ENCODE assay signal across 10 cellular contexts in the genomic region with DNA sequence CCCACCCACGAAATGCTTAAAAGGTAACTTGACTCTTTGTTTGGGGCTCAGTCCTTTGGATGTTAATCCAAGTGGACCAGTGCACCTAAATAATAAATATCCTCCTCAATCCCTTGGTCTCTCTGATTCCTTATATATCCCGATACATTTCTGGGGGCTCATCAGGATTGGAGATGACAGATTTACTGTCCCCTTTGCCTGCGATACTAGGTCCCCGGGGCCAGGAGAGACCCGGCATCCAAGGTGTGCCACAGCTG. TPM values are rescaled to one million over a fixed set of nuclear protein-coding genes. Genes with fewer than 3 reads are reported as not detected.
DNase-seq lines count a peak whose midpoint lies in the region; ATAC-seq and TF ChIP-seq lines count a peak whose summit lies in the region.
"Had no signal": no experiment of that assay in that cellular context is flagged by ENCODE, and none has a peak within 500 bp of the region (broad histone marks: within the 10 kb centered on the region; RNA-seq: fewer than 3 reads in every experiment).

No MANE protein-coding gene starts in this region.

- peak overlapping the region; percentile 60 for H3K4me3 ChIP-seq in CD8-positive, alpha-beta T cell (ENCODE audit: low read depth, low read length)
- H3K4me3 ChIP-seq in NT2/D1 (ENCODE audit: insufficient read length, low read depth) (peak overlapping the region; percentile 12), esophagus squamous epithelium (peak overlapping the region; percentile 44 to 70 (median 59)), psoas muscle (peak overlapping the region; percentile 78)

- intact Hi-C loops in CD8-positive, alpha-beta T cell (cut with DNase I, micrococcal nuclease) = loop anchor here (5.0 to 10.0 kb wide), 4 partner anchors 151 to 609 kb away; a partner anchor contains a TSS
- intact Hi-C loops in esophagus squamous epithelium (cut with DNase I) (no loop called here), psoas muscle (cut with DNase I) (loop anchor here in 1 of 2 donors (10.0 kb wide), 2 partner anchors 139 to 1669 kb away; a partner anchor contains a TSS), left colon (cut with DNase I, micrococcal nuclease) (no loop called here)

- H3K27me3 Mint-ChIP-seq in CD8-positive, alpha-beta T cell (ENCODE audit: low read depth) = no peaks in the 10 kb centered on the region

- H3K9me3 Mint-ChIP-seq in CD8-positive, alpha-beta T cell = peaks cover 4% of the 10 kb centered on the region
- H3K9me3 Mint-ChIP-seq in stimulated activated effector memory CD8-positive, alpha-beta T cell treated with anti-CD3 and anti-CD28 coated beads, Interleukin-12 subunit alpha, Interleukin-12 subunit beta, amount 100 ng/mL, for 72 hours = peaks cover 3% of the 10 kb centered on the region

- 31 to 39% methylated on average over 4 to 5 of the region's 5 CpGs for WGBS in esophagus squamous epithelium, 2 donors
- 29 to 50% (median 39%) methylated on average over 5 of the region's 5 CpGs for WGBS in psoas muscle, 3 donors

- TF ChIP-seq POLR2A in esophagus squamous epithelium (IDR thresholded peaks at IDR 0.05) = no peak

- H3K4me1 ChIP-seq in CD8-positive, alpha-beta T cell (ENCODE audit: insufficient read depth, low read length) = peaks cover 79% of the 10 kb centered on the region
- peaks cover 18% of the 10 kb centered on the region for H3K4me1 ChIP-seq in NT2/D1 (ENCODE audit: insufficient read depth, insufficient read length)
- peaks cover 9 to 67% (median 19%) of the 10 kb centered on the region in 3 donors for H3K4me1 ChIP-seq in esophagus squamous epithelium
- H3K4me1 ChIP-seq in psoas muscle = peaks cover 23% of the 10 kb centered on the region

- no peaks in the 10 kb centered on the region for H3K27me3 ChIP-seq in CD8-positive, alpha-beta T cell (ENCODE audit: insufficient read depth, low read length)
- H3K27me3 ChIP-seq in NT2/D1 (ENCODE audit: insufficient read depth, insufficient read length) (no peaks in the 10 kb centered on the region), esophagus squamous epithelium (no peaks in the 10 kb centered on the region), psoas muscle (ENCODE audit: insufficient read depth in 3 of 3, low read length in 2 of 3) (no peaks in the 10 kb centered on the region)

- H3K36me3 ChIP-seq in CD8-positive, alpha-beta T cell (ENCODE audit: insufficient read depth, low read length) = peaks cover 12% of the 10 kb centered on the region
- H3K36me3 ChIP-seq in NT2/D1 (ENCODE audit: insufficient read depth, insufficient read length, low read length) (no peaks in the 10 kb centered on the region), esophagus squamous epithelium (no peaks in the 10 kb centered on the region), psoas muscle (ENCODE audit: insufficient read depth in 1 of 2, low read depth in 1 of 2) (no peaks in the 10 kb centered on the region)

- H3K27ac ChIP-seq in CD8-positive, alpha-beta T cell (ENCODE audit: low read depth, low read length) = peak overlapping the region; percentile 71
- H3K27ac ChIP-seq in esophagus squamous epithelium = peak overlapping the region; percentile 90 to 97 (median 94)
- peak overlapping the region; percentile 87 for H3K27ac ChIP-seq in psoas muscle

- ATAC-seq in CD8-positive, alpha-beta T cell = no peak
- ATAC-seq in psoas muscle (no peak), HG03442 (IDR thresholded peaks at IDR 0.05; ENCODE audit: unreplicated experiment) (no peak), left colon (no peak)
- ATAC-seq in stimulated activated effector memory CD8-positive, alpha-beta T cell treated with anti-CD3 and anti-CD28 coated beads, Interleukin-12 subunit alpha, Interleukin-12 subunit beta, amount 100 ng/mL, for 72 hours = no peak

- POLR2A ChIA-PET in CD8-positive, alpha-beta T cell (lab: Charles Lee) = interaction anchor here (0.8 to 5.5 kb wide), 5 partner anchors 8 to 195 kb away, joined by 3 to 43 read pairs (median 4); no protein-coding TSS in a partner anchor

- TF ChIP-seq CTCF in CD8-positive, alpha-beta T cell (IDR thresholded peaks at IDR 0.05) = no peak
- TF ChIP-seq CTCF in esophagus squamous epithelium (IDR thresholded peaks at IDR 0.05) = no peak
- TF ChIP-seq CTCF in psoas muscle (IDR thresholded peaks at IDR 0.05) = no peak

- no peak overlapping the region for H3K4me3 Mint-ChIP-seq in CD8-positive, alpha-beta T cell
- no peak overlapping the region for H3K4me3 Mint-ChIP-seq in stimulated activated effector memory CD8-positive, alpha-beta T cell treated with anti-CD3 and anti-CD28 coated beads, Interleukin-12 subunit alpha, Interleukin-12 subunit beta, amount 100 ng/mL, for 72 hours
- H3K4me3 Mint-ChIP-seq: activated B cell treated with CpG ODN at 0.5 μM for 24 hours had no signal

- no peaks in the 10 kb centered on the region for H3K9me3 ChIP-seq in CD8-positive, alpha-beta T cell (ENCODE audit: low read length)
- H3K9me3 ChIP-seq in NT2/D1 (ENCODE audit: insufficient read depth, low read length) = peaks cover 29% of the 10 kb centered on the region; the same call in 1 of the 2 replicates
- no peaks in the 10 kb centered on the region for H3K9me3 ChIP-seq in esophagus squamous epithelium
- no peaks in the 10 kb centered on the region for H3K9me3 ChIP-seq in psoas muscle

- peaks cover 39% of the 10 kb centered on the region for H3K4me1 Mint-ChIP-seq in CD8-positive, alpha-beta T cell (ENCODE audit: low read depth)
- H3K4me1 Mint-ChIP-seq in stimulated activated effector memory CD8-positive, alpha-beta T cell treated with anti-CD3 and anti-CD28 coated beads, Interleukin-12 subunit alpha, Interleukin-12 subunit beta, amount 100 ng/mL, for 72 hours = peaks cover 26% of the 10 kb centered on the region

- peaks cover 47% of the 10 kb centered on the region for H3K36me3 Mint-ChIP-seq in CD8-positive, alpha-beta T cell
- peaks cover 32% of the 10 kb centered on the region for H3K36me3 Mint-ChIP-seq in stimulated activated effector memory CD8-positive, alpha-beta T cell treated with anti-CD3 and anti-CD28 coated beads, Interleukin-12 subunit alpha, Interleukin-12 subunit beta, amount 100 ng/mL, for 72 hours

- CTCF ChIA-PET in CD8-positive, alpha-beta T cell (lab: Charles Lee) = no interaction called here

- H3K27ac Mint-ChIP-seq in CD8-positive, alpha-beta T cell = no peak overlapping the region
- no peak overlapping the region for H3K27ac Mint-ChIP-seq in stimulated activated effector memory CD8-positive, alpha-beta T cell treated with anti-CD3 and anti-CD28 coated beads, Interleukin-12 subunit alpha, Interleukin-12 subunit beta, amount 100 ng/mL, for 72 hours
- H3K27ac Mint-ChIP-seq: activated B cell treated with CpG ODN at 0.5 μM for 24 hours had no signal

- H3K9ac ChIP-seq in NT2/D1 (ENCODE audit: insufficient read length, low read depth) = peak overlapping the region; percentile 71

- no peak for DNase-seq in CD8-positive, alpha-beta T cell
- DNase-seq in NT2/D1 (ENCODE audit: low read depth, low spot score) (no peak), esophagus squamous epithelium (lab: John Stamatoyannopoulos, UW) (no peak), psoas muscle (no peak), cerebellar nuclear complex (lab: John Stamatoyannopoulos, UW) (no peak), left colon (no peak)
- no peak for DNase-seq in stimulated activated effector memory CD8-positive, alpha-beta T cell treated with anti-CD3 and anti-CD28 coated beads, Interleukin-12 subunit alpha, Interleukin-12 subunit beta, amount 100 ng/mL, for 72 hours (ENCODE audit: low spot score in 2 of 2)
- DNase-seq: NCI-H446 had no signal

RNA-seq across cellular contexts. Expression of a gene that starts 26.2 kb away (rescaled TPM):
- total RNA-seq in CD8-positive, alpha-beta T cell = 100 to 1,000 TPM; 238 to 242 TPM
- 10 to 100 TPM in 1 of 4 donors, 1 to 10 TPM in 2, not detected in 1; 1.6 to 10.7 (median 1.9) TPM for total RNA-seq in esophagus squamous epithelium
- total RNA-seq in psoas muscle = under 1 TPM in 3 of 4 donors, not detected in 1; 0.28 to 0.47 (median 0.34) TPM
- polyA plus RNA-seq in psoas muscle = under 1 TPM; 0.09 to 0.55 (median 0.25) TPM
- 1 to 10 TPM in 1 of 2 donors, under 1 TPM in 1; 0.92 to 1.9 TPM for total RNA-seq in left colon

RNA-seq across cellular contexts. Expression of a gene that starts 46.0 kb away (rescaled TPM):
- total RNA-seq in CD8-positive, alpha-beta T cell = 10 to 100 TPM; 14.3 to 16.0 TPM
- total RNA-seq in esophagus squamous epithelium (1 to 10 TPM in 2 of 4 donors, not detected in 2; 1.0 to 4.2 TPM), psoas muscle (not detected), left colon (under 1 TPM in 1 of 2 donors, not detected in 1; 0.46 TPM)
- polyA plus RNA-seq in psoas muscle = under 1 TPM in 1 of 3 donors, not detected in 2; 0.23 TPM
- total RNA-seq: activated B cell treated with CpG ODN at 0.5 μM for 24 hours had no signal

RNA-seq across cellular contexts. Expression of a gene that starts 55.9 kb away (rescaled TPM):
- 10 to 100 TPM; 12.3 to 13.1 TPM for total RNA-seq in CD8-positive, alpha-beta T cell
- total RNA-seq in esophagus squamous epithelium (1 to 10 TPM in 3 of 4 donors, under 1 TPM in 1; 0.92 to 2.3 (median 1.6) TPM), psoas muscle (1 to 10 TPM in 1 of 4 donors, under 1 TPM in 3; 0.17 to 1.1 (median 0.49) TPM), left colon (1 to 10 TPM in 1 of 2 donors, under 1 TPM in 1; 0.87 to 2.7 TPM)
- polyA plus RNA-seq in psoas muscle = under 1 TPM; 0.03 to 0.30 (median 0.13) TPM

RNA-seq across cellular contexts. Expression of a gene that starts 56.8 kb away (rescaled TPM):
- total RNA-seq in CD8-positive, alpha-beta T cell = 1 to 10 TPM; 5.2 to 6.2 TPM
- total RNA-seq in esophagus squamous epithelium (1 to 10 TPM in 1 of 4 donors, not detected in 3; 1.5 TPM), psoas muscle (not detected), left colon (not detected)
- not detected for polyA plus RNA-seq in psoas muscle
- total RNA-seq: activated B cell treated with CpG ODN at 0.5 μM for 24 hours had no signal

Comparison
In these comparisons a context has a peak if more than half of its experiments do, and no peak if none do; other contexts are left out.
1. H3K4me3 ChIP-seq: peak in every context shown above with its lines; median percentile 78 in psoas muscle; 60 in CD8-positive, alpha-beta T cell; 59 in esophagus squamous epithelium; 12 in NT2/D1.
2. RNA of a gene that starts 26.2 kb away (total RNA-seq): 238 to 242 TPM in CD8-positive, alpha-beta T cell; 0.92 to 1.9 TPM in left colon, 1.6 to 10.7 TPM in esophagus squamous epithelium and 0.28 to 0.47 TPM in psoas muscle; every median in the first group is over 10 times any median in the second.
3. intact Hi-C loops: an anchor here in CD8-positive, alpha-beta T cell (5.0 to 10.0 kb wide); none called in esophagus squamous epithelium and left colon.
4. Peak in every context shown above with its lines, with median percentiles within 50 percentile points of each other: H3K27ac ChIP-seq.